ENCODE assay signal across 1 cellular context in the genomic region with DNA sequence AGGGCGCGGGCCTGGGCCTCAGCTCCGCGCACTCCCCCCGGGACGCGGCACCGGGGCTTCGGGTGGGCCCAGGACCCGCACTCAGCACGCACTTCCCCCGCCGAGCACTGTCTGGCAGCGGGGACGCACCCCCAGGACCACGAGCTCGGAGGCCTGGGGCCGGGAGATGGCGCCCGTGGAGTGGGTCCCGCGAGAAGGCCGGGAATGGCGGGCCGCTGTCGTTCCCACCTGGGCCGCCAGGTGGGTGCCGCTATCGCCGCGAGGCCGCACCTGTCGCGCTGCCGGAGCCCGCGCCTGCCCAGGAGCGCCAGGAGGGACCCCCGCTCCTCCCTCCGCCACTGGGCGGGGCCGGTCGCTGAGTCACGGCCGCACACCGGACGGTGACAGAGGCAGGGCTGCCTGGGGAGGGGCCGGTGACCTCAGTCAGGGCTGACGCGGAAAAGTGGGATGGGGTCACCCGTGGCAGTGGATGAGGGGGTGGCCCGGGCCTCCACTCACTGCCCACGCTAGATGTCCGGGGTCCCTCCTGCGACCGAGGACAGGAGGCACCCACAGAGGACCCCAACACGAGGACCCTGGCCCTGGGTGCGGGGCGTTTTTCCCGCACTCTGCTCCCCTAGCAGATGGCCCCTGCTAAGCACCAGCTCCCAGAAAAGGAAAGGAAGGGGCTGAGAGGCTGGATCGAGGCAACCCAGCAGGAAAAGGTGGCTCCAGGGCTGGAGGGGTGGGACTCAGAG.
A peak's percentile ranks its signal among the peaks of the same experiment; 100 is the strongest.
TF ChIP-seq lines count a peak whose summit lies in the region.

No MANE protein-coding gene starts in this region.

TF ChIP-seq in K562, 482 proteins besides CTCF, POLR2A, EP300 and RAD21 (continued from another document and continues in another):
- TF ChIP-seq, protein P1, sequence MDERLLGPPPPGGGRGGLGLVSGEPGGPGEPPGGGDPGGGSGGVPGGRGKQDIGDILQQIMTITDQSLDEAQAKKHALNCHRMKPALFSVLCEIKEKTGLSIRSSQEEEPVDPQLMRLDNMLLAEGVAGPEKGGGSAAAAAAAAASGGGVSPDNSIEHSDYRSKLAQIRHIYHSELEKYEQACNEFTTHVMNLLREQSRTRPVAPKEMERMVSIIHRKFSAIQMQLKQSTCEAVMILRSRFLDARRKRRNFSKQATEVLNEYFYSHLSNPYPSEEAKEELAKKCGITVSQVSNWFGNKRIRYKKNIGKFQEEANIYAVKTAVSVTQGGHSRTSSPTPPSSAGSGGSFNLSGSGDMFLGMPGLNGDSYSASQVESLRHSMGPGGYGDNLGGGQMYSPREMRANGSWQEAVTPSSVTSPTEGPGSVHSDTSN (CRISPR knock-in tag; IDR thresholded peaks at IDR 0.05; ENCODE audit: low read depth): no peak
- TF ChIP-seq, protein P1 (tag; conservative IDR thresholded peaks at IDR 0.05; ENCODE audit: low read depth): no peak
- no peak for TF ChIP-seq ZNF830 (CRISPR knock-in tag; IDR thresholded peaks at IDR 0.05)
- TF ChIP-seq, protein P2, sequence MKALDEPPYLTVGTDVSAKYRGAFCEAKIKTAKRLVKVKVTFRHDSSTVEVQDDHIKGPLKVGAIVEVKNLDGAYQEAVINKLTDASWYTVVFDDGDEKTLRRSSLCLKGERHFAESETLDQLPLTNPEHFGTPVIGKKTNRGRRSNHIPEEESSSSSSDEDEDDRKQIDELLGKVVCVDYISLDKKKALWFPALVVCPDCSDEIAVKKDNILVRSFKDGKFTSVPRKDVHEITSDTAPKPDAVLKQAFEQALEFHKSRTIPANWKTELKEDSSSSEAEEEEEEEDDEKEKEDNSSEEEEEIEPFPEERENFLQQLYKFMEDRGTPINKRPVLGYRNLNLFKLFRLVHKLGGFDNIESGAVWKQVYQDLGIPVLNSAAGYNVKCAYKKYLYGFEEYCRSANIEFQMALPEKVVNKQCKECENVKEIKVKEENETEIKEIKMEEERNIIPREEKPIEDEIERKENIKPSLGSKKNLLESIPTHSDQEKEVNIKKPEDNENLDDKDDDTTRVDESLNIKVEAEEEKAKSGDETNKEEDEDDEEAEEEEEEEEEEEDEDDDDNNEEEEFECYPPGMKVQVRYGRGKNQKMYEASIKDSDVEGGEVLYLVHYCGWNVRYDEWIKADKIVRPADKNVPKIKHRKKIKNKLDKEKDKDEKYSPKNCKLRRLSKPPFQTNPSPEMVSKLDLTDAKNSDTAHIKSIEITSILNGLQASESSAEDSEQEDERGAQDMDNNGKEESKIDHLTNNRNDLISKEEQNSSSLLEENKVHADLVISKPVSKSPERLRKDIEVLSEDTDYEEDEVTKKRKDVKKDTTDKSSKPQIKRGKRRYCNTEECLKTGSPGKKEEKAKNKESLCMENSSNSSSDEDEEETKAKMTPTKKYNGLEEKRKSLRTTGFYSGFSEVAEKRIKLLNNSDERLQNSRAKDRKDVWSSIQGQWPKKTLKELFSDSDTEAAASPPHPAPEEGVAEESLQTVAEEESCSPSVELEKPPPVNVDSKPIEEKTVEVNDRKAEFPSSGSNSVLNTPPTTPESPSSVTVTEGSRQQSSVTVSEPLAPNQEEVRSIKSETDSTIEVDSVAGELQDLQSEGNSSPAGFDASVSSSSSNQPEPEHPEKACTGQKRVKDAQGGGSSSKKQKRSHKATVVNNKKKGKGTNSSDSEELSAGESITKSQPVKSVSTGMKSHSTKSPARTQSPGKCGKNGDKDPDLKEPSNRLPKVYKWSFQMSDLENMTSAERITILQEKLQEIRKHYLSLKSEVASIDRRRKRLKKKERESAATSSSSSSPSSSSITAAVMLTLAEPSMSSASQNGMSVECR (CRISPR knock-in tag; IDR thresholded peaks at IDR 0.05): peak; percentile 63; the same call in 1 of the 2 replicates
- peak in 1 of 2 experiments; percentile 31; a peak in 1 of 4 replicates for TF ChIP-seq FOXA3 (CRISPR knock-in tag; conservative IDR thresholded peaks at IDR 0.05 in 1 of 2, IDR thresholded peaks at IDR 0.05 in 1 of 2)
- TF ChIP-seq SIX5 (IDR thresholded peaks at IDR 0.05; ENCODE audit: borderline replicate concordance in 1 of 2, insufficient read depth in 1 of 2, low read depth in 1 of 2, low read length in 2 of 2): no peak
- TF ChIP-seq TGIF2 (CRISPR knock-in tag; IDR thresholded peaks at IDR 0.05): peak; percentile 75; the same call in 1 of the 2 replicates
- TF ChIP-seq RAD51 (IDR thresholded peaks at IDR 0.05; ENCODE audit: borderline replicate concordance, low read depth): no peak
- TF ChIP-seq TAF1 (IDR thresholded peaks at IDR 0.05; ENCODE audit: control insufficient read depth, extremely low read depth, insufficient read depth, low read length, severe bottlenecking): no peak
- peak; percentile 13; the same call in 1 of the 2 replicates for TF ChIP-seq CBFA2T3 (IDR thresholded peaks at IDR 0.05)
- TF ChIP-seq, protein P3, sequence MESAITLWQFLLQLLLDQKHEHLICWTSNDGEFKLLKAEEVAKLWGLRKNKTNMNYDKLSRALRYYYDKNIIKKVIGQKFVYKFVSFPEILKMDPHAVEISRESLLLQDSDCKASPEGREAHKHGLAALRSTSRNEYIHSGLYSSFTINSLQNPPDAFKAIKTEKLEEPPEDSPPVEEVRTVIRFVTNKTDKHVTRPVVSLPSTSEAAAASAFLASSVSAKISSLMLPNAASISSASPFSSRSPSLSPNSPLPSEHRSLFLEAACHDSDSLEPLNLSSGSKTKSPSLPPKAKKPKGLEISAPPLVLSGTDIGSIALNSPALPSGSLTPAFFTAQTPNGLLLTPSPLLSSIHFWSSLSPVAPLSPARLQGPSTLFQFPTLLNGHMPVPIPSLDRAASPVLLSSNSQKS (CRISPR knock-in tag; IDR thresholded peaks at IDR 0.05): no peak
- no peak for TF ChIP-seq FOXK2 (conservative IDR thresholded peaks at IDR 0.05 in 1 of 2, IDR thresholded peaks at IDR 0.05 in 1 of 2; ENCODE audit: low read depth in 2 of 2)
- TF ChIP-seq NR2C1 (IDR thresholded peaks at IDR 0.05): no peak
- TF ChIP-seq NR2C1 (tag; IDR thresholded peaks at IDR 0.05): no peak
- TF ChIP-seq, protein P4, sequence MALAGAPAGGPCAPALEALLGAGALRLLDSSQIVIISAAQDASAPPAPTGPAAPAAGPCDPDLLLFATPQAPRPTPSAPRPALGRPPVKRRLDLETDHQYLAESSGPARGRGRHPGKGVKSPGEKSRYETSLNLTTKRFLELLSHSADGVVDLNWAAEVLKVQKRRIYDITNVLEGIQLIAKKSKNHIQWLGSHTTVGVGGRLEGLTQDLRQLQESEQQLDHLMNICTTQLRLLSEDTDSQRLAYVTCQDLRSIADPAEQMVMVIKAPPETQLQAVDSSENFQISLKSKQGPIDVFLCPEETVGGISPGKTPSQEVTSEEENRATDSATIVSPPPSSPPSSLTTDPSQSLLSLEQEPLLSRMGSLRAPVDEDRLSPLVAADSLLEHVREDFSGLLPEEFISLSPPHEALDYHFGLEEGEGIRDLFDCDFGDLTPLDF (CRISPR knock-in tag; IDR thresholded peaks at IDR 0.05): no peak
- no peak; the same call in 1 of the 2 replicates for TF ChIP-seq PHB2 (IDR thresholded peaks at IDR 0.05; ENCODE audit: low read depth)
- TF ChIP-seq, protein P5, sequence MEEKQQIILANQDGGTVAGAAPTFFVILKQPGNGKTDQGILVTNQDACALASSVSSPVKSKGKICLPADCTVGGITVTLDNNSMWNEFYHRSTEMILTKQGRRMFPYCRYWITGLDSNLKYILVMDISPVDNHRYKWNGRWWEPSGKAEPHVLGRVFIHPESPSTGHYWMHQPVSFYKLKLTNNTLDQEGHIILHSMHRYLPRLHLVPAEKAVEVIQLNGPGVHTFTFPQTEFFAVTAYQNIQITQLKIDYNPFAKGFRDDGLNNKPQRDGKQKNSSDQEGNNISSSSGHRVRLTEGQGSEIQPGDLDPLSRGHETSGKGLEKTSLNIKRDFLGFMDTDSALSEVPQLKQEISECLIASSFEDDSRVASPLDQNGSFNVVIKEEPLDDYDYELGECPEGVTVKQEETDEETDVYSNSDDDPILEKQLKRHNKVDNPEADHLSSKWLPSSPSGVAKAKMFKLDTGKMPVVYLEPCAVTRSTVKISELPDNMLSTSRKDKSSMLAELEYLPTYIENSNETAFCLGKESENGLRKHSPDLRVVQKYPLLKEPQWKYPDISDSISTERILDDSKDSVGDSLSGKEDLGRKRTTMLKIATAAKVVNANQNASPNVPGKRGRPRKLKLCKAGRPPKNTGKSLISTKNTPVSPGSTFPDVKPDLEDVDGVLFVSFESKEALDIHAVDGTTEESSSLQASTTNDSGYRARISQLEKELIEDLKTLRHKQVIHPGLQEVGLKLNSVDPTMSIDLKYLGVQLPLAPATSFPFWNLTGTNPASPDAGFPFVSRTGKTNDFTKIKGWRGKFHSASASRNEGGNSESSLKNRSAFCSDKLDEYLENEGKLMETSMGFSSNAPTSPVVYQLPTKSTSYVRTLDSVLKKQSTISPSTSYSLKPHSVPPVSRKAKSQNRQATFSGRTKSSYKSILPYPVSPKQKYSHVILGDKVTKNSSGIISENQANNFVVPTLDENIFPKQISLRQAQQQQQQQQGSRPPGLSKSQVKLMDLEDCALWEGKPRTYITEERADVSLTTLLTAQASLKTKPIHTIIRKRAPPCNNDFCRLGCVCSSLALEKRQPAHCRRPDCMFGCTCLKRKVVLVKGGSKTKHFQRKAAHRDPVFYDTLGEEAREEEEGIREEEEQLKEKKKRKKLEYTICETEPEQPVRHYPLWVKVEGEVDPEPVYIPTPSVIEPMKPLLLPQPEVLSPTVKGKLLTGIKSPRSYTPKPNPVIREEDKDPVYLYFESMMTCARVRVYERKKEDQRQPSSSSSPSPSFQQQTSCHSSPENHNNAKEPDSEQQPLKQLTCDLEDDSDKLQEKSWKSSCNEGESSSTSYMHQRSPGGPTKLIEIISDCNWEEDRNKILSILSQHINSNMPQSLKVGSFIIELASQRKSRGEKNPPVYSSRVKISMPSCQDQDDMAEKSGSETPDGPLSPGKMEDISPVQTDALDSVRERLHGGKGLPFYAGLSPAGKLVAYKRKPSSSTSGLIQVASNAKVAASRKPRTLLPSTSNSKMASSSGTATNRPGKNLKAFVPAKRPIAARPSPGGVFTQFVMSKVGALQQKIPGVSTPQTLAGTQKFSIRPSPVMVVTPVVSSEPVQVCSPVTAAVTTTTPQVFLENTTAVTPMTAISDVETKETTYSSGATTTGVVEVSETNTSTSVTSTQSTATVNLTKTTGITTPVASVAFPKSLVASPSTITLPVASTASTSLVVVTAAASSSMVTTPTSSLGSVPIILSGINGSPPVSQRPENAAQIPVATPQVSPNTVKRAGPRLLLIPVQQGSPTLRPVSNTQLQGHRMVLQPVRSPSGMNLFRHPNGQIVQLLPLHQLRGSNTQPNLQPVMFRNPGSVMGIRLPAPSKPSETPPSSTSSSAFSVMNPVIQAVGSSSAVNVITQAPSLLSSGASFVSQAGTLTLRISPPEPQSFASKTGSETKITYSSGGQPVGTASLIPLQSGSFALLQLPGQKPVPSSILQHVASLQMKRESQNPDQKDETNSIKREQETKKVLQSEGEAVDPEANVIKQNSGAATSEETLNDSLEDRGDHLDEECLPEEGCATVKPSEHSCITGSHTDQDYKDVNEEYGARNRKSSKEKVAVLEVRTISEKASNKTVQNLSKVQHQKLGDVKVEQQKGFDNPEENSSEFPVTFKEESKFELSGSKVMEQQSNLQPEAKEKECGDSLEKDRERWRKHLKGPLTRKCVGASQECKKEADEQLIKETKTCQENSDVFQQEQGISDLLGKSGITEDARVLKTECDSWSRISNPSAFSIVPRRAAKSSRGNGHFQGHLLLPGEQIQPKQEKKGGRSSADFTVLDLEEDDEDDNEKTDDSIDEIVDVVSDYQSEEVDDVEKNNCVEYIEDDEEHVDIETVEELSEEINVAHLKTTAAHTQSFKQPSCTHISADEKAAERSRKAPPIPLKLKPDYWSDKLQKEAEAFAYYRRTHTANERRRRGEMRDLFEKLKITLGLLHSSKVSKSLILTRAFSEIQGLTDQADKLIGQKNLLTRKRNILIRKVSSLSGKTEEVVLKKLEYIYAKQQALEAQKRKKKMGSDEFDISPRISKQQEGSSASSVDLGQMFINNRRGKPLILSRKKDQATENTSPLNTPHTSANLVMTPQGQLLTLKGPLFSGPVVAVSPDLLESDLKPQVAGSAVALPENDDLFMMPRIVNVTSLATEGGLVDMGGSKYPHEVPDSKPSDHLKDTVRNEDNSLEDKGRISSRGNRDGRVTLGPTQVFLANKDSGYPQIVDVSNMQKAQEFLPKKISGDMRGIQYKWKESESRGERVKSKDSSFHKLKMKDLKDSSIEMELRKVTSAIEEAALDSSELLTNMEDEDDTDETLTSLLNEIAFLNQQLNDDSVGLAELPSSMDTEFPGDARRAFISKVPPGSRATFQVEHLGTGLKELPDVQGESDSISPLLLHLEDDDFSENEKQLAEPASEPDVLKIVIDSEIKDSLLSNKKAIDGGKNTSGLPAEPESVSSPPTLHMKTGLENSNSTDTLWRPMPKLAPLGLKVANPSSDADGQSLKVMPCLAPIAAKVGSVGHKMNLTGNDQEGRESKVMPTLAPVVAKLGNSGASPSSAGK (IDR thresholded peaks at IDR 0.05): peak; percentile 58; the same call in 1 of the 2 replicates
- TF ChIP-seq KLF6 (CRISPR knock-in tag; IDR thresholded peaks at IDR 0.05; ENCODE audit: borderline replicate concordance): no peak
- peak; percentile 71 for TF ChIP-seq RBM25 (IDR thresholded peaks at IDR 0.05; ENCODE audit: low read depth, low read length, severe bottlenecking)
- no peak for TF ChIP-seq MYNN (IDR thresholded peaks at IDR 0.05)
- TF ChIP-seq MYNN (CRISPR knock-in tag; IDR thresholded peaks at IDR 0.05): no peak
- TF ChIP-seq, protein P6, sequence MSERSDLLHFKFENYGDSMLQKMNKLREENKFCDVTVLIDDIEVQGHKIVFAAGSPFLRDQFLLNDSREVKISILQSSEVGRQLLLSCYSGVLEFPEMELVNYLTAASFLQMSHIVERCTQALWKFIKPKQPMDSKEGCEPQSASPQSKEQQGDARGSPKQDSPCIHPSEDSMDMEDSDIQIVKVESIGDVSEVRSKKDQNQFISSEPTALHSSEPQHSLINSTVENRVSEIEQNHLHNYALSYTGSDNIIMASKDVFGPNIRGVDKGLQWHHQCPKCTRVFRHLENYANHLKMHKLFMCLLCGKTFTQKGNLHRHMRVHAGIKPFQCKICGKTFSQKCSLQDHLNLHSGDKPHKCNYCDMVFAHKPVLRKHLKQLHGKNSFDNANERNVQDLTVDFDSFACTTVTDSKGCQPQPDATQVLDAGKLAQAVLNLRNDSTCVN (CRISPR knock-in tag; IDR thresholded peaks at IDR 0.05): no peak
- TF ChIP-seq ETV6 (IDR thresholded peaks at IDR 0.05; ENCODE audit: borderline replicate concordance in 1 of 2, low read depth in 2 of 2, low read length in 1 of 2): no peak
- TF ChIP-seq ETV6 (CRISPR knock-in tag; IDR thresholded peaks at IDR 0.05; ENCODE audit: borderline replicate concordance): no peak
